Comparison of ENCODE assay signal across 9 cellular contexts in the genomic region with DNA sequence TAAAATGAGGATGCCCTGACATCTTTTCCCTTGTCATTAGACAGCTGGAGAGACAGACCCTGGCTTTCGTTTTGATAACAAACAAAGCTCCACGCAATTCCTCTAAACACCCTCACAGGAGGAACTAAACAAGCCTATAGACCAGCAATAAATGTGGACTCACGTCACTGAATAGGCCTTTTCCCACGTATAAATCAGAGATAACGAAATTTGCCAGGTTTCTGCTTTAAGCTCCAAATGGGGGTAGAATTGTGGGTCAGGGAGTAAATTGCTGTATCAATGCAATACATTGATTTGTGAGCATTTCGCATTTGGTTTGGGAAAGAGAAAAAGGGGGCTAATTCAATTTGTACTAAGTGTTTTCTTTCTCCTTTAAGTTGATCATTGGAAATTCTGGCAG.
"Had no signal": no experiment of that assay in that cellular context is flagged by ENCODE, and none has a peak within 500 bp of the region (broad histone marks: within the 10 kb centered on the region; RNA-seq: fewer than 3 reads in every experiment).

No MANE protein-coding gene starts in this region.

- ATAC-seq: K562 had no signal

- H3K4me3 ChIP-seq: GM23248, K562 had no signal

- FAIRE-seq: H54, HTR-8/SVneo, K562 had no signal

- DNase-seq: GM23248, GOT3, H9, HCEC 1CT, IMR-90, KG1 had no signal

- H3K27ac ChIP-seq: GM23248 had no signal
